In the genomic region with DNA sequence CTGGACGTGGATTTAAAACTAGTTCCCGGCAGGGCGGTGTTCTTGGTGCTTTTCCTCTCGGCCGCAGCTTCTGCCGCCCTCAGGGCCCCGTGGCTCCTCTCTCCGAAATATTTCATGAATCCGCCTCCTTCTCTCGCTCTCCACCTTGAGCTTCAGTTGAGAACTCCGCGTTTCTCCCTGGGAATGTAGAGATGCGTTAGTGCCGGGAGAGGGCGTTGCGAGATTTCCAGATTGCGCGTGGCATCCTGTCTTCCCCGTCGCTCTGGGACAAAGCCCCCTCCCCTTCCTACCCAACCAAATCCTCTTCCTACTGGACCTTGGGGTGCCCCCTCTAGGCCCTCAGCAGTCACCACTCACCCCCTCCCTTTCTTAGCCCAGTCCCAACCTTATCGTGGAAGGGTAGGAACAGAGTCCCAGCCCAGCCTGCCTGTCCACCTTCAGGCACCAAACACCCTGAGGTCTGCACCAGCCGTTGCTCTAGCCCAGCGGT, we compare ENCODE assay signal across 8 cellular contexts. TPM values are rescaled to one million over a fixed set of nuclear protein-coding genes. Genes with fewer than 3 reads are reported as not detected.
A peak's percentile ranks its signal among the peaks of the same experiment; 100 is the strongest.
DNase-seq lines count a peak whose midpoint lies in the region; ATAC-seq and TF ChIP-seq lines count a peak whose summit lies in the region.

No MANE protein-coding gene starts in this region.

- no peak overlapping the region for H3K27ac ChIP-seq in CD4-positive, alpha-beta memory T cell (ENCODE audit: low read depth, low read length)
- no peak overlapping the region for H3K27ac ChIP-seq in GM23338 (ENCODE audit: low read depth)

- peaks cover 0 to 11% (median under 1%) of the 10 kb centered on the region in 8 donors for H3K9me3 Mint-ChIP-seq in CD4-positive, alpha-beta memory T cell
- H3K9me3 Mint-ChIP-seq in GM23338 = peaks cover 16% of the 10 kb centered on the region
- H3K9me3 Mint-ChIP-seq in activated T-cell treated with anti-CD3 and anti-CD28 coated beads, Interleukin-2, amount 50 U/mL, for 24 hours = peaks cover 2% of the 10 kb centered on the region

- H3K9me2 ChIP-seq in GM23338 (ENCODE audit: insufficient read depth) = no peaks in the 10 kb centered on the region

- peaks cover 0 to 11% of the 10 kb centered on the region in 2 donors for H3K9me3 ChIP-seq in CD4-positive, alpha-beta memory T cell (ENCODE audit: control insufficient read depth in 1 of 2, low read length in 2 of 2)

- intact Hi-C loops in CD4-positive, alpha-beta memory T cell (cut with micrococcal nuclease) = loop anchor here (1.0 to 2.0 kb wide), 4 partner anchors 29 to 181 kb away; no protein-coding TSS in a partner anchor

- peak overlapping the region; percentile 66 for H3K4me2 ChIP-seq in GM23338

- peak overlapping the region in 5 of 7 donors; percentile 8 to 74 (median 64) for H3K27ac Mint-ChIP-seq in CD4-positive, alpha-beta memory T cell
- no peak overlapping the region for H3K27ac Mint-ChIP-seq in GM23338
- H3K27ac Mint-ChIP-seq in activated T-cell treated with anti-CD3 and anti-CD28 coated beads, Interleukin-2, amount 50 U/mL, for 24 hours = peak overlapping the region; percentile 41

- peak overlapping the region in 6 of 8 donors; percentile 7 to 66 (median 22) for H3K4me3 Mint-ChIP-seq in CD4-positive, alpha-beta memory T cell
- H3K4me3 Mint-ChIP-seq in GM23338 = peak overlapping the region; percentile 61
- H3K4me3 Mint-ChIP-seq in activated T-cell treated with anti-CD3 and anti-CD28 coated beads, Interleukin-2, amount 50 U/mL, for 24 hours = peak overlapping the region; percentile 2

- no peaks in the 10 kb centered on the region for H3K36me3 ChIP-seq in CD4-positive, alpha-beta memory T cell (ENCODE audit: insufficient read depth, low read length)
- no peaks in the 10 kb centered on the region for H3K36me3 ChIP-seq in GM23338 (ENCODE audit: insufficient read depth)

- POLR2A ChIA-PET in CD4-positive, alpha-beta memory T cell (lab: Charles Lee; ENCODE audit: partially characterized antibody) = interaction anchor here (1.1 to 5.1 kb wide), 9 partner anchors 18 to 180 kb away, joined by 3 to 145 read pairs (median 15); a partner anchor contains a TSS

- H3K4me1 ChIP-seq in CD4-positive, alpha-beta memory T cell (ENCODE audit: insufficient read depth, low read length) = peaks cover 19% of the 10 kb centered on the region
- peaks cover 15% of the 10 kb centered on the region; the same call in 1 of the 2 replicates for H3K4me1 ChIP-seq in GM23338 (ENCODE audit: insufficient read depth)

- no peaks in the 10 kb centered on the region for H3F3A ChIP-seq in GM23338 (replicated peaks; ENCODE audit: low read depth)

- ATAC-seq in GM23338 = peak; percentile 69
- ATAC-seq in GM18520 (IDR thresholded peaks at IDR 0.05; ENCODE audit: unreplicated experiment) = no peak
- no peak for ATAC-seq in HG03196 (IDR thresholded peaks at IDR 0.05; ENCODE audit: unreplicated experiment)

- H4K20me1 ChIP-seq in GM23338 (replicated peaks; ENCODE audit: insufficient read depth) = no peaks in the 10 kb centered on the region

- H3K27me3 Mint-ChIP-seq in CD4-positive, alpha-beta memory T cell = peaks cover 0 to 1% of the 10 kb centered on the region in 2 donors
- H3K27me3 Mint-ChIP-seq in GM23338 (ENCODE audit: insufficient read depth, low read depth, poor library complexity) = peaks cover 33% of the 10 kb centered on the region
- no peaks in the 10 kb centered on the region for H3K27me3 Mint-ChIP-seq in activated T-cell treated with anti-CD3 and anti-CD28 coated beads, Interleukin-2, amount 50 U/mL, for 24 hours

- CTCF ChIA-PET in CD4-positive, alpha-beta memory T cell (lab: Charles Lee; ENCODE audit: partially characterized antibody) = interaction anchor here (0.8 to 10.9 kb wide), 34 partner anchors 10 to 307 kb away, joined by 3 to 491 read pairs (median 12); a partner anchor contains a TSS

- H2AFZ ChIP-seq in GM23338 = peak overlapping the region; percentile 86; the same call in 1 of the 2 replicates

- peaks cover 11 to 18% (median 14%) of the 10 kb centered on the region in 4 donors for H3K4me1 Mint-ChIP-seq in CD4-positive, alpha-beta memory T cell
- H3K4me1 Mint-ChIP-seq in GM23338 = peaks cover 27% of the 10 kb centered on the region
- peaks cover 42% of the 10 kb centered on the region for H3K4me1 Mint-ChIP-seq in activated T-cell treated with anti-CD3 and anti-CD28 coated beads, Interleukin-2, amount 50 U/mL, for 24 hours (ENCODE audit: low read depth)

- H3K79me2 ChIP-seq in GM23338 (replicated peaks; ENCODE audit: insufficient read depth) = no peaks in the 10 kb centered on the region

- DNase-seq in CD4-positive, alpha-beta memory T cell = no peak
- DNase-seq in GM23338 (ENCODE audit: low spot score) (peak; percentile 81), kidney glomerular epithelial cell (lab: John Stamatoyannopoulos, UW) (peak; percentile 34), NCI-H2107 (lab: John Stamatoyannopoulos, UW) (no peak), epidermal melanocyte (ENCODE audit: insufficient read length, low spot score) (no peak)
- DNase-seq in activated T-cell treated with anti-CD3 and anti-CD28 coated beads, Interleukin-2, amount 50 U/mL, for 24 hours = peak; percentile 54

- H3K27me3 ChIP-seq in CD4-positive, alpha-beta memory T cell (ENCODE audit: insufficient read depth, low read length) = no peaks in the 10 kb centered on the region
- peaks cover 6% of the 10 kb centered on the region for H3K27me3 ChIP-seq in GM23338 (ENCODE audit: insufficient read depth)

- no peaks in the 10 kb centered on the region for H3K36me3 Mint-ChIP-seq in CD4-positive, alpha-beta memory T cell
- H3K36me3 Mint-ChIP-seq in GM23338 (ENCODE audit: low read depth) = peaks cover 2% of the 10 kb centered on the region; the same call in 2 of the 3 replicates
- no peaks in the 10 kb centered on the region for H3K36me3 Mint-ChIP-seq in activated T-cell treated with anti-CD3 and anti-CD28 coated beads, Interleukin-2, amount 50 U/mL, for 24 hours (ENCODE audit: low read depth)

- peak; percentile 53 to 65 for TF ChIP-seq CTCF in GM23338 (conservative IDR thresholded peaks at IDR 0.05; ENCODE audit: low read depth in 2 of 2)

- no peak overlapping the region for H3K4me3 ChIP-seq in CD4-positive, alpha-beta memory T cell (ENCODE audit: low read length in 2 of 2)
- peak overlapping the region; percentile 35 for H3K4me3 ChIP-seq in GM23338

TF ChIP-seq in GM23338, 12 proteins besides CTCF, POLR2A, EP300 and RAD21 (continues in another document):
- TF ChIP-seq, protein P1, sequence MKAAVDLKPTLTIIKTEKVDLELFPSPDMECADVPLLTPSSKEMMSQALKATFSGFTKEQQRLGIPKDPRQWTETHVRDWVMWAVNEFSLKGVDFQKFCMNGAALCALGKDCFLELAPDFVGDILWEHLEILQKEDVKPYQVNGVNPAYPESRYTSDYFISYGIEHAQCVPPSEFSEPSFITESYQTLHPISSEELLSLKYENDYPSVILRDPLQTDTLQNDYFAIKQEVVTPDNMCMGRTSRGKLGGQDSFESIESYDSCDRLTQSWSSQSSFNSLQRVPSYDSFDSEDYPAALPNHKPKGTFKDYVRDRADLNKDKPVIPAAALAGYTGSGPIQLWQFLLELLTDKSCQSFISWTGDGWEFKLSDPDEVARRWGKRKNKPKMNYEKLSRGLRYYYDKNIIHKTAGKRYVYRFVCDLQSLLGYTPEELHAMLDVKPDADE (IDR thresholded peaks at IDR 0.05) = no peak

RNA-seq across cellular contexts. Expression of a gene that starts 15.5 kb away (rescaled TPM):
- total RNA-seq in CD4-positive, alpha-beta memory T cell = 100 to 1,000 TPM; 304 to 318 TPM
- polyA plus RNA-seq in CD4-positive, alpha-beta memory T cell = 100 to 1,000 TPM; 724 to 917 TPM
- 2.7 and 3.8 TPM in 2 replicates for total RNA-seq in GM23338 (2014; rRNA removed; shearing (Covaris generic))
- 2.4 and 3.1 TPM in 2 replicates for polyA plus RNA-seq in GM23338 (2016; fragmentation: Nextera tagmentation; extraction: Ambion mirVana)

RNA-seq across cellular contexts. Expression of a gene that starts 22.7 kb away (rescaled TPM):
- 100 to 1,000 TPM; 169 to 177 TPM for total RNA-seq in CD4-positive, alpha-beta memory T cell
- 10 to 100 TPM; 39.4 to 57.0 TPM for polyA plus RNA-seq in CD4-positive, alpha-beta memory T cell
- not detected in 2 replicates for total RNA-seq in GM23338 (2014; rRNA removed; shearing (Covaris generic))
- polyA plus RNA-seq in GM23338 (2016; fragmentation: Nextera tagmentation; extraction: Ambion mirVana) = not detected in 2 replicates

RNA-seq across cellular contexts. Expression of a gene that starts 47.3 kb away (rescaled TPM):
- total RNA-seq in CD4-positive, alpha-beta memory T cell = 1 to 10 TPM; 8.2 to 9.3 TPM
- polyA plus RNA-seq in CD4-positive, alpha-beta memory T cell = 1 to 10 TPM in 1 of 2 donors, under 1 TPM in 1; 0.50 to 1.4 TPM
- total RNA-seq in GM23338 (2014; rRNA removed; shearing (Covaris generic)) = 0.04 and 0.66 TPM in 2 replicates
- polyA plus RNA-seq in GM23338 (2016; fragmentation: Nextera tagmentation; extraction: Ambion mirVana) = 0.10 TPM in 1 of 2 replicates, not detected in the other

Comparison
In these comparisons a context has a peak if more than half of its experiments do, and no peak if none do; other contexts are left out.
1. DNase-seq: peak in GM23338 (single experiment), activated T-cell treated with anti-CD3 and anti-CD28 coated beads, Interleukin-2, amount 50 U/mL, for 24 hours (single experiment) and kidney glomerular epithelial cell (single experiment); none in CD4-positive, alpha-beta memory T cell (0 of 5), NCI-H2107 (single experiment) and epidermal melanocyte (single experiment).
2. H3K4me3 Mint-ChIP-seq: peak in every context shown above with its lines; median percentile 61 in GM23338; 22 in CD4-positive, alpha-beta memory T cell; 2 in activated T-cell treated with anti-CD3 and anti-CD28 coated beads, Interleukin-2, amount 50 U/mL, for 24 hours.
3. RNA of a gene that starts 15.5 kb away (total RNA-seq): 304 to 318 TPM in CD4-positive, alpha-beta memory T cell; 2.7 to 3.8 TPM in GM23338; every median in the first group is over 10 times any median in the second.
4. RNA of a gene that starts 22.7 kb away (total RNA-seq): 169 to 177 TPM in CD4-positive, alpha-beta memory T cell; not detected in GM23338; every median in the first group is over 100 times any median in the second.